In the genomic region with DNA sequence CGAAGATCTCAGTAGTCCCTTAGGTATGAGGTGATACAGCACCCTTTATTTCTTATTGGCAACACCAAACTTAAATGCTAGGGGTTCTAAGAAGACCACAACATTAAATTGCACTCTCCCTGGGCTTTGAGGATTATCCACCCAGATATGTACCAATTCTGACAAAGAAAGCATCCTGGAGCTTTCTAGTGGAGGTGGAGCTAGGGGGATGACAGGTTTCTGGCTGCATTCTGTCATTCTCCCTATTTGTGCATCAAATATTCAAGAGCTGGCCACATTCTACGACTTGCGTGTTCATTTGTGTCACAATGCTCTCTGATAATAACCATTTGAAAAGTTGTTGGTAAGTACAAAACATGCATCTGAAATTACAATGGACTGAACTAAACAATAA, we compare ENCODE assay signal across 2 cellular contexts.
TF ChIP-seq lines count a peak whose summit lies in the region.

No MANE protein-coding gene starts in this region.

TF ChIP-seq in SK-N-SH, 30 proteins besides CTCF, POLR2A, EP300 and RAD21 (continued from another document):
- TF ChIP-seq YY1 (IDR thresholded peaks at IDR 0.05; ENCODE audit: low read depth), result no peak
- no peak for TF ChIP-seq TAF1 (IDR thresholded peaks at IDR 0.05; ENCODE audit: borderline replicate concordance, low read depth, low read length)
- TF ChIP-seq EZH2phosphoT487 (IDR thresholded peaks at IDR 0.05; ENCODE audit: borderline replicate concordance, low read depth), result no peak
- TF ChIP-seq CHD2 (IDR thresholded peaks at IDR 0.05; ENCODE audit: low read length, partially characterized antibody), result no peak
- TF ChIP-seq MEF2A (IDR thresholded peaks at IDR 0.05; ENCODE audit: borderline replicate concordance, low read depth), result no peak
- TF ChIP-seq JUND (IDR thresholded peaks at IDR 0.05), result no peak; the same call in 1 of the 2 replicates
- TF ChIP-seq RFX5 (IDR thresholded peaks at IDR 0.05; ENCODE audit: low read length), result no peak
- TF ChIP-seq GATA2 (CRISPR knock-in tag; IDR thresholded peaks at IDR 0.05), result no peak
- TF ChIP-seq POLR2AphosphoS5 (IDR thresholded peaks at IDR 0.05; ENCODE audit: low read depth, low read length), result no peak; the same call in 1 of the 2 replicates
- no peak for TF ChIP-seq TEAD4 (IDR thresholded peaks at IDR 0.05; ENCODE audit: borderline replicate concordance, insufficient read depth)
- TF ChIP-seq, protein P1, sequence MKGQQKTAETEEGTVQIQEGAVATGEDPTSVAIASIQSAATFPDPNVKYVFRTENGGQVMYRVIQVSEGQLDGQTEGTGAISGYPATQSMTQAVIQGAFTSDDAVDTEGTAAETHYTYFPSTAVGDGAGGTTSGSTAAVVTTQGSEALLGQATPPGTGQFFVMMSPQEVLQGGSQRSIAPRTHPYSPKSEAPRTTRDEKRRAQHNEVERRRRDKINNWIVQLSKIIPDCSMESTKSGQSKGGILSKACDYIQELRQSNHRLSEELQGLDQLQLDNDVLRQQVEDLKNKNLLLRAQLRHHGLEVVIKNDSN (IDR thresholded peaks at IDR 0.05; ENCODE audit: borderline replicate concordance, low read depth), result no peak
- TF ChIP-seq RCOR1 (IDR thresholded peaks at IDR 0.05; ENCODE audit: low read length), result no peak
- TF ChIP-seq ELF1 (IDR thresholded peaks at IDR 0.05), result no peak
- TF ChIP-seq, protein P2, sequence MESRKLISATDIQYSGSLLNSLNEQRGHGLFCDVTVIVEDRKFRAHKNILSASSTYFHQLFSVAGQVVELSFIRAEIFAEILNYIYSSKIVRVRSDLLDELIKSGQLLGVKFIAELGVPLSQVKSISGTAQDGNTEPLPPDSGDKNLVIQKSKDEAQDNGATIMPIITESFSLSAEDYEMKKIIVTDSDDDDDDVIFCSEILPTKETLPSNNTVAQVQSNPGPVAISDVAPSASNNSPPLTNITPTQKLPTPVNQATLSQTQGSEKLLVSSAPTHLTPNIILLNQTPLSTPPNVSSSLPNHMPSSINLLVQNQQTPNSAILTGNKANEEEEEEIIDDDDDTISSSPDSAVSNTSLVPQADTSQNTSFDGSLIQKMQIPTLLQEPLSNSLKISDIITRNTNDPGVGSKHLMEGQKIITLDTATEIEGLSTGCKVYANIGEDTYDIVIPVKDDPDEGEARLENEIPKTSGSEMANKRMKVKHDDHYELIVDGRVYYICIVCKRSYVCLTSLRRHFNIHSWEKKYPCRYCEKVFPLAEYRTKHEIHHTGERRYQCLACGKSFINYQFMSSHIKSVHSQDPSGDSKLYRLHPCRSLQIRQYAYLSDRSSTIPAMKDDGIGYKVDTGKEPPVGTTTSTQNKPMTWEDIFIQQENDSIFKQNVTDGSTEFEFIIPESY (IDR thresholded peaks at IDR 0.05; ENCODE audit: borderline replicate concordance, low read depth), result no peak
- no peak for TF ChIP-seq SIN3A (IDR thresholded peaks at IDR 0.05; ENCODE audit: borderline replicate concordance, low read depth, low read length)

TF ChIP-seq in SK-N-SH treated with all-trans-retinoic acid at 6 μM for 48 hours, 23 proteins besides CTCF, POLR2A, EP300 and RAD21 (continued from another document):
- TF ChIP-seq, protein P3, sequence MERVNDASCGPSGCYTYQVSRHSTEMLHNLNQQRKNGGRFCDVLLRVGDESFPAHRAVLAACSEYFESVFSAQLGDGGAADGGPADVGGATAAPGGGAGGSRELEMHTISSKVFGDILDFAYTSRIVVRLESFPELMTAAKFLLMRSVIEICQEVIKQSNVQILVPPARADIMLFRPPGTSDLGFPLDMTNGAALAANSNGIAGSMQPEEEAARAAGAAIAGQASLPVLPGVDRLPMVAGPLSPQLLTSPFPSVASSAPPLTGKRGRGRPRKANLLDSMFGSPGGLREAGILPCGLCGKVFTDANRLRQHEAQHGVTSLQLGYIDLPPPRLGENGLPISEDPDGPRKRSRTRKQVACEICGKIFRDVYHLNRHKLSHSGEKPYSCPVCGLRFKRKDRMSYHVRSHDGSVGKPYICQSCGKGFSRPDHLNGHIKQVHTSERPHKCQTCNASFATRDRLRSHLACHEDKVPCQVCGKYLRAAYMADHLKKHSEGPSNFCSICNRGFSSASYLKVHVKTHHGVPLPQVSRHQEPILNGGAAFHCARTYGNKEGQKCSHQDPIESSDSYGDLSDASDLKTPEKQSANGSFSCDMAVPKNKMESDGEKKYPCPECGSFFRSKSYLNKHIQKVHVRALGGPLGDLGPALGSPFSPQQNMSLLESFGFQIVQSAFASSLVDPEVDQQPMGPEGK (CRISPR knock-in tag; IDR thresholded peaks at IDR 0.05; ENCODE audit: borderline replicate concordance), result no peak
- TF ChIP-seq ISL1 (CRISPR knock-in tag; IDR thresholded peaks at IDR 0.05) (no peak; the same call in 1 of the 2 replicates), TOX (CRISPR knock-in tag; IDR thresholded peaks at IDR 0.05; ENCODE audit: borderline replicate concordance) (no peak), OSR1 (CRISPR knock-in tag; IDR thresholded peaks at IDR 0.05) (no peak), BACH2 (CRISPR knock-in tag; IDR thresholded peaks at IDR 0.05; ENCODE audit: borderline replicate concordance) (no peak), ZC3H10 (CRISPR knock-in tag; IDR thresholded peaks at IDR 0.05) (no peak)
- TF ChIP-seq, protein P4, sequence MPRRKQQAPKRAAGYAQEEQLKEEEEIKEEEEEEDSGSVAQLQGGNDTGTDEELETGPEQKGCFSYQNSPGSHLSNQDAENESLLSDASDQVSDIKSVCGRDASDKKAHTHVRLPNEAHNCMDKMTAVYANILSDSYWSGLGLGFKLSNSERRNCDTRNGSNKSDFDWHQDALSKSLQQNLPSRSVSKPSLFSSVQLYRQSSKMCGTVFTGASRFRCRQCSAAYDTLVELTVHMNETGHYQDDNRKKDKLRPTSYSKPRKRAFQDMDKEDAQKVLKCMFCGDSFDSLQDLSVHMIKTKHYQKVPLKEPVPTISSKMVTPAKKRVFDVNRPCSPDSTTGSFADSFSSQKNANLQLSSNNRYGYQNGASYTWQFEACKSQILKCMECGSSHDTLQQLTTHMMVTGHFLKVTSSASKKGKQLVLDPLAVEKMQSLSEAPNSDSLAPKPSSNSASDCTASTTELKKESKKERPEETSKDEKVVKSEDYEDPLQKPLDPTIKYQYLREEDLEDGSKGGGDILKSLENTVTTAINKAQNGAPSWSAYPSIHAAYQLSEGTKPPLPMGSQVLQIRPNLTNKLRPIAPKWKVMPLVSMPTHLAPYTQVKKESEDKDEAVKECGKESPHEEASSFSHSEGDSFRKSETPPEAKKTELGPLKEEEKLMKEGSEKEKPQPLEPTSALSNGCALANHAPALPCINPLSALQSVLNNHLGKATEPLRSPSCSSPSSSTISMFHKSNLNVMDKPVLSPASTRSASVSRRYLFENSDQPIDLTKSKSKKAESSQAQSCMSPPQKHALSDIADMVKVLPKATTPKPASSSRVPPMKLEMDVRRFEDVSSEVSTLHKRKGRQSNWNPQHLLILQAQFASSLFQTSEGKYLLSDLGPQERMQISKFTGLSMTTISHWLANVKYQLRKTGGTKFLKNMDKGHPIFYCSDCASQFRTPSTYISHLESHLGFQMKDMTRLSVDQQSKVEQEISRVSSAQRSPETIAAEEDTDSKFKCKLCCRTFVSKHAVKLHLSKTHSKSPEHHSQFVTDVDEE (CRISPR knock-in tag; IDR thresholded peaks at IDR 0.05), result no peak
